Comparison of ENCODE assay signal across 8 cellular contexts in genomic region chr12:85468356-85469157, GRCh38.
DNase-seq lines count a peak whose midpoint lies in the region; ATAC-seq and TF ChIP-seq lines count a peak whose summit lies in the region.

No MANE protein-coding gene starts in this region.

- H3K4me1 Mint-ChIP-seq in Caco-2 (ENCODE audit: low read depth, unreplicated experiment) = peaks cover 19% of the 10 kb centered on the region
- peaks cover 17% of the 10 kb centered on the region for H3K4me1 Mint-ChIP-seq in activated T-helper 1 cell treated with anti-CD3 and anti-CD28 coated beads, Interleukin-12 subunit alpha, Interleukin-12 subunit beta, Interleukin-2, Interleukin-4 antibody, amounts not matched to agents 30 ng/mL and 10 ng/mL and 1 ng/mL, durations not matched to agents 14 hours and 24 hours and 36 hours (ENCODE audit: low read depth)

- no peaks in the 10 kb centered on the region for H3K36me3 ChIP-seq in Caco-2 (ENCODE audit: control insufficient read depth, insufficient read depth, low read length)

- DNase-seq in Caco-2 = peak; percentile 48 to 55
- peak; percentile 2 for DNase-seq in GM19238 (ENCODE audit: insufficient read length, low spot score)
- peak; percentile 74 for DNase-seq in NCI-H226
- peak; percentile 13 for DNase-seq in activated T-helper 1 cell treated with anti-CD3 and anti-CD28 coated beads, Interleukin-12 subunit alpha, Interleukin-12 subunit beta, Interleukin-2, Interleukin-4 antibody, amounts not matched to agents 30 ng/mL and 10 ng/mL and 1 ng/mL, durations not matched to agents 14 hours and 24 hours and 36 hours (ENCODE audit: low spot score)
- peak; percentile 60 for DNase-seq in glomerular endothelial cell (ENCODE audit: extremely low read depth, low read depth, low spot score)
- peak; percentile 6 for DNase-seq in occipital lobe (lab: John Stamatoyannopoulos, UW)
- no peak for DNase-seq in activated gamma-delta T cell (lab: John Stamatoyannopoulos, UW)

- POLR2A ChIA-PET in Caco-2 (lab: Charles Lee) = no interaction called here

- peak overlapping the region; percentile 76 for H3K4me3 Mint-ChIP-seq in Caco-2 (ENCODE audit: unreplicated experiment)
- H3K4me3 Mint-ChIP-seq in activated T-helper 1 cell treated with anti-CD3 and anti-CD28 coated beads, Interleukin-12 subunit alpha, Interleukin-12 subunit beta, Interleukin-2, Interleukin-4 antibody, amounts not matched to agents 30 ng/mL and 10 ng/mL and 1 ng/mL, durations not matched to agents 14 hours and 24 hours and 36 hours = peak overlapping the region; percentile 74

- TF ChIP-seq CTCF in Caco-2 (IDR thresholded peaks at IDR 0.05; ENCODE audit: insufficient read depth in 1 of 2, low read depth in 1 of 2, low read length in 1 of 2, severe bottlenecking in 1 of 2, unreplicated experiment in 1 of 2) = peak; percentile 73 to 80

- H3K27ac Mint-ChIP-seq in Caco-2 (ENCODE audit: unreplicated experiment) = peak overlapping the region; percentile 36
- no peak overlapping the region for H3K27ac Mint-ChIP-seq in activated T-helper 1 cell treated with anti-CD3 and anti-CD28 coated beads, Interleukin-12 subunit alpha, Interleukin-12 subunit beta, Interleukin-2, Interleukin-4 antibody, amounts not matched to agents 30 ng/mL and 10 ng/mL and 1 ng/mL, durations not matched to agents 14 hours and 24 hours and 36 hours

- H3K9me3 ChIP-seq in Caco-2 = no peaks in the 10 kb centered on the region

- H3K27me3 Mint-ChIP-seq in Caco-2 (ENCODE audit: insufficient read depth, unreplicated experiment) = no peaks in the 10 kb centered on the region
- no peaks in the 10 kb centered on the region for H3K27me3 Mint-ChIP-seq in activated T-helper 1 cell treated with anti-CD3 and anti-CD28 coated beads, Interleukin-12 subunit alpha, Interleukin-12 subunit beta, Interleukin-2, Interleukin-4 antibody, amounts not matched to agents 30 ng/mL and 10 ng/mL and 1 ng/mL, durations not matched to agents 14 hours and 24 hours and 36 hours (ENCODE audit: insufficient read depth)

- no peaks in the 10 kb centered on the region for H3K36me3 Mint-ChIP-seq in Caco-2 (ENCODE audit: insufficient read depth, unreplicated experiment)
- no peaks in the 10 kb centered on the region for H3K36me3 Mint-ChIP-seq in activated T-helper 1 cell treated with anti-CD3 and anti-CD28 coated beads, Interleukin-12 subunit alpha, Interleukin-12 subunit beta, Interleukin-2, Interleukin-4 antibody, amounts not matched to agents 30 ng/mL and 10 ng/mL and 1 ng/mL, durations not matched to agents 14 hours and 24 hours and 36 hours (ENCODE audit: low read depth)

- CTCF ChIA-PET in Caco-2 (lab: Charles Lee) = interaction anchor here (1.0 to 1.3 kb wide), 4 partner anchors 43 to 404 kb away, joined by 3 to 8 read pairs (median 5); no protein-coding TSS in a partner anchor

- BruUV-seq in Caco-2 (replicated peaks; lab: Mats Ljungman, UMichigan) = no TSS peak

- H3K9me3 Mint-ChIP-seq in Caco-2 (ENCODE audit: unreplicated experiment) = peaks cover 18% of the 10 kb centered on the region
- no peaks in the 10 kb centered on the region for H3K9me3 Mint-ChIP-seq in activated T-helper 1 cell treated with anti-CD3 and anti-CD28 coated beads, Interleukin-12 subunit alpha, Interleukin-12 subunit beta, Interleukin-2, Interleukin-4 antibody, amounts not matched to agents 30 ng/mL and 10 ng/mL and 1 ng/mL, durations not matched to agents 14 hours and 24 hours and 36 hours

- intact Hi-C loops in Caco-2 (cut with micrococcal nuclease; ENCODE audit: unreplicated experiment) = loop anchor here (1.0 to 5.0 kb wide), 9 partner anchors 30 to 452 kb away; no protein-coding TSS in a partner anchor
- intact Hi-C loops in activated T-helper 1 cell treated with anti-CD3 and anti-CD28 coated beads, Interleukin-12 subunit alpha, Interleukin-12 subunit beta, Interleukin-2, Interleukin-4 antibody, amounts not matched to agents 30 ng/mL and 10 ng/mL and 1 ng/mL, durations not matched to agents 14 hours and 24 hours and 36 hours (cut with micrococcal nuclease) = loop anchor here (1.0 kb wide), 3 partner anchors 399 to 452 kb away; no protein-coding TSS in a partner anchor

- no peaks in the 10 kb centered on the region for H3K27me3 ChIP-seq in Caco-2 (replicated peaks; ENCODE audit: control insufficient read depth, insufficient read depth, low read length)

- peak overlapping the region; percentile 11 for H3K4me3 ChIP-seq in Caco-2 (ENCODE audit: low read depth, low read length)

- H3K4me1 ChIP-seq in Caco-2 = peaks cover 14% of the 10 kb centered on the region

- peak; percentile 94 for ATAC-seq in HG03139 (IDR thresholded peaks at IDR 0.05; ENCODE audit: unreplicated experiment)
